10 cellular contexts compared by ENCODE assay signal in genomic region chr4:142265536-142265935, GRCh38.
DNase-seq lines count a peak whose midpoint lies in the region; ATAC-seq and TF ChIP-seq lines count a peak whose summit lies in the region.
"Had no signal": no experiment of that assay in that cellular context is flagged by ENCODE, and none has a peak within 500 bp of the region (broad histone marks: within the 10 kb centered on the region; RNA-seq: fewer than 3 reads in every experiment).

No MANE protein-coding gene starts in this region.

- H3K9me3 Mint-ChIP-seq in H9 (no peaks in the 10 kb centered on the region), endothelial cell (ENCODE audit: unreplicated experiment) (no peaks in the 10 kb centered on the region), type B pancreatic cell (no peaks in the 10 kb centered on the region)
- H3K9me3 Mint-ChIP-seq: nephron, WTC11 had no signal

- H2BK15ac ChIP-seq in H9 (ENCODE audit: low read depth, low read length), result no peak overlapping the region

- H2BK12ac ChIP-seq in H9 (ENCODE audit: insufficient read length, low read depth, low read length), result no peak overlapping the region

- H3K23ac ChIP-seq in H9 (ENCODE audit: insufficient read length, low read depth, low read length), result no peak overlapping the region

- TF ChIP-seq RAD21 in HCT116 (IDR thresholded peaks at IDR 0.05; ENCODE audit: low read depth), result no peak

- peak; percentile 80 for ATAC-seq in HCT116
- ATAC-seq: WTC11 had no signal

- intact Hi-C loops in HCT116 (cut with micrococcal nuclease) (no loop called here), stomach (cut with DNase I; ENCODE audit: low total_unique reads) (no loop called here)

- no peak overlapping the region for H3K14ac ChIP-seq in H9 (ENCODE audit: insufficient read depth, low read length)

- no peaks in the 10 kb centered on the region for H3K79me1 ChIP-seq in H9 (ENCODE audit: insufficient read depth, low read depth, low read length, poor library complexity, severe bottlenecking)

- H2AK5ac ChIP-seq in H9 (ENCODE audit: insufficient read length, low read length), result no peak overlapping the region

- no peak overlapping the region for H3K9ac ChIP-seq in HCT116 (ENCODE audit: low read length)
- no peak overlapping the region for H3K9ac ChIP-seq in adipocyte (ENCODE audit: low read length)
- no peak overlapping the region for H3K9ac ChIP-seq in H9 (ENCODE audit: extremely low read depth, insufficient read length, low read length)

- CTCF ChIA-PET in AG04450 (lab: Charles Lee) (interaction anchor here (0.6 to 1.2 kb wide), 2 partner anchors 18 to 33 kb away, joined by 3 to 4 read pairs; no protein-coding TSS in a partner anchor), HCT116 (lab: Charles Lee) (interaction anchor here (1.0 kb wide), 1 partner anchor 8 kb away, joined by 3 read pairs; no protein-coding TSS in a partner anchor)

- H3K79me2 ChIP-seq in HCT116 (ENCODE audit: insufficient read depth, low read length), result no peaks in the 10 kb centered on the region
- H3K79me2 ChIP-seq in H9 (ENCODE audit: insufficient read depth, low read length), result no peaks in the 10 kb centered on the region

- no peaks in the 10 kb centered on the region for H3K23me2 ChIP-seq in H9 (ENCODE audit: insufficient read length, low read depth, low read length, poor library complexity, severe bottlenecking)

- WGBS in H9 (ENCODE audit: extremely low coverage, insufficient read length, low lambda C conversion rate), result no CpG with 5 or more reads among the region's 3 CpGs
- 21 to 31% (median 24%) methylated on average over 3 of the region's 3 CpGs for WGBS in stomach, 5 donors

- no peaks in the 10 kb centered on the region for H3K9me2 ChIP-seq in HCT116 (ENCODE audit: insufficient read depth)

- H3K27ac Mint-ChIP-seq in H9 (no peak overlapping the region), endothelial cell (ENCODE audit: unreplicated experiment) (no peak overlapping the region), type B pancreatic cell (no peak overlapping the region)
- H3K27ac Mint-ChIP-seq: nephron, WTC11 had no signal

- H3K36me3 ChIP-seq in HCT116 (ENCODE audit: control insufficient read depth in 1 of 2, insufficient read depth in 2 of 2, low read length in 2 of 2), result no peaks in the 10 kb centered on the region
- H3K36me3 ChIP-seq in adipocyte (ENCODE audit: control insufficient read depth, insufficient read depth, low read length, severe bottlenecking), result no peaks in the 10 kb centered on the region
- H3K36me3 ChIP-seq in right atrium auricular region, result no peaks in the 10 kb centered on the region
- no peaks in the 10 kb centered on the region for H3K36me3 ChIP-seq in stomach

- H3K36me3 Mint-ChIP-seq in H9 (ENCODE audit: insufficient read depth in 1 of 3, low read depth in 3 of 3) (no peaks in the 10 kb centered on the region), endothelial cell (ENCODE audit: low read depth, unreplicated experiment) (no peaks in the 10 kb centered on the region), type B pancreatic cell (no peaks in the 10 kb centered on the region)
- H3K36me3 Mint-ChIP-seq: WTC11 had no signal

- no peak overlapping the region for H4K8ac ChIP-seq in H9 (replicated peaks; ENCODE audit: insufficient read length, low read depth, low read length)

- H3K4me2 ChIP-seq in HCT116 (ENCODE audit: low read length) (peak overlapping the region; percentile 62), H9 (ENCODE audit: insufficient read depth, insufficient read length, low read length) (no peak overlapping the region)

- RAD21 ChIA-PET in HCT116 (lab: Charles Lee; ENCODE audit: low non-redundant PET in 1 of 2, low total read pairs in 2 of 2, uncharacterized antibody in 2 of 2, unreplicated experiment in 2 of 2), result no interaction called here

- H2BK120ac ChIP-seq in H9 (ENCODE audit: low read depth, low read length, poor library complexity, severe bottlenecking), result no peak overlapping the region

- H3K27me3 Mint-ChIP-seq in H9 (ENCODE audit: low read depth), result no peaks in the 10 kb centered on the region
- peaks cover 1% of the 10 kb centered on the region for H3K27me3 Mint-ChIP-seq in endothelial cell (ENCODE audit: unreplicated experiment)
- no peaks in the 10 kb centered on the region for H3K27me3 Mint-ChIP-seq in type B pancreatic cell

- H3K18ac ChIP-seq in H9 (ENCODE audit: insufficient read length, low read depth, low read length), result no peak overlapping the region

- H3K4me3 ChIP-seq in AG04450 (ENCODE audit: low read depth, low read length), result no peak overlapping the region
- H3K4me3 ChIP-seq in HCT116 (replicated peaks in 1 of 2; ENCODE audit: low read depth in 1 of 2, low read length in 2 of 2), result no peak overlapping the region
- peak overlapping the region; percentile 11 for H3K4me3 ChIP-seq in adipocyte (ENCODE audit: low read length)
- no peak overlapping the region for H3K4me3 ChIP-seq in right atrium auricular region
- H3K4me3 ChIP-seq in stomach, result no peak overlapping the region

- no peak overlapping the region for H3T11ph ChIP-seq in H9 (ENCODE audit: low read length)

- no peak overlapping the region for H4K5ac ChIP-seq in H9 (ENCODE audit: insufficient read length, low read depth, low read length)

- TF ChIP-seq POLR2A in HCT116 (IDR thresholded peaks at IDR 0.05; ENCODE audit: borderline replicate concordance, extremely low read depth, insufficient read depth, insufficient read length), result no peak
- TF ChIP-seq POLR2A in stomach (IDR thresholded peaks at IDR 0.05), result no peak

- H3K27me3 ChIP-seq in AG04450 (ENCODE audit: control insufficient read depth, insufficient read depth, low read length) (no peaks in the 10 kb centered on the region), HCT116 (ENCODE audit: insufficient read depth, low read length) (no peaks in the 10 kb centered on the region), adipocyte (replicated peaks; ENCODE audit: control insufficient read depth, insufficient read depth, low read length) (no peaks in the 10 kb centered on the region), right atrium auricular region (no peaks in the 10 kb centered on the region), H9 (ENCODE audit: insufficient read depth, low read length) (no peaks in the 10 kb centered on the region), stomach (no peaks in the 10 kb centered on the region)

- BruUV-seq in HCT116 (replicated peaks; lab: Mats Ljungman, UMichigan), result no TSS peak

- POLR2A ChIA-PET in AG04450 (lab: Yijun Ruan, JAX) (interaction anchor here (0.7 to 1.5 kb wide), 4 partner anchors 8 to 140 kb away, joined by 3 to 11 read pairs (median 4); no protein-coding TSS in a partner anchor), HCT116 (lab: Charles Lee) (no interaction called here)

- H3K4me1 ChIP-seq in HCT116 (ENCODE audit: control insufficient read depth in 1 of 2, insufficient read depth in 2 of 2, low read length in 2 of 2), result peaks cover 20 to 28% of the 10 kb centered on the region in 2 experiments
- H3K4me1 ChIP-seq in adipocyte (ENCODE audit: control insufficient read depth, insufficient read depth, low read length), result peaks cover 29% of the 10 kb centered on the region
- peaks cover 0 to 16% of the 10 kb centered on the region in 2 donors for H3K4me1 ChIP-seq in right atrium auricular region
- H3K4me1 ChIP-seq in H9 (ENCODE audit: insufficient read depth, low read length), result 0 out of 2 replicates have a peak, but pooled peaks cover 3% of the 10 kb centered on the region
- peaks cover 0 to 22% (median 10%) of the 10 kb centered on the region in 4 donors for H3K4me1 ChIP-seq in stomach

- no peak overlapping the region for H4K91ac ChIP-seq in H9 (ENCODE audit: insufficient read length, low read depth, low read length)

- no peak overlapping the region for H2BK5ac ChIP-seq in H9 (ENCODE audit: insufficient read length, low read length)

- H4K20me1 ChIP-seq in HCT116 (ENCODE audit: insufficient read depth), result no peaks in the 10 kb centered on the region
- no peaks in the 10 kb centered on the region for H4K20me1 ChIP-seq in H9 (ENCODE audit: control insufficient read depth, insufficient read depth, insufficient read length)

- H2AFZ ChIP-seq in HCT116 (ENCODE audit: low read depth, low read length, poor library complexity, severe bottlenecking), result no peak overlapping the region
- H2AFZ ChIP-seq in H9 (ENCODE audit: low read length), result no peak overlapping the region

- H2BK20ac ChIP-seq in H9 (ENCODE audit: low read depth, low read length, poor library complexity, severe bottlenecking), result no peak overlapping the region

- H3K9me3 ChIP-seq in AG04450 (ENCODE audit: control insufficient read depth, insufficient read depth, low read length) (no peaks in the 10 kb centered on the region), HCT116 (ENCODE audit: control insufficient read depth in 1 of 2, insufficient read depth in 1 of 2, low read depth in 1 of 2, low read length in 2 of 2) (no peaks in the 10 kb centered on the region), adipocyte (ENCODE audit: control insufficient read depth, low read length) (no peaks in the 10 kb centered on the region), right atrium auricular region (no peaks in the 10 kb centered on the region), H9 (ENCODE audit: control insufficient read depth, low read depth, low read length) (no peaks in the 10 kb centered on the region), stomach (no peaks in the 10 kb centered on the region)

- peaks cover 18 to 19% of the 10 kb centered on the region in 2 experiments for H3K4me1 Mint-ChIP-seq in H9
- peaks cover 65% of the 10 kb centered on the region for H3K4me1 Mint-ChIP-seq in endothelial cell (ENCODE audit: unreplicated experiment)
- H3K4me1 Mint-ChIP-seq in type B pancreatic cell (ENCODE audit: unreplicated experiment), result no peaks in the 10 kb centered on the region

- H3K27ac ChIP-seq in AG04450 (ENCODE audit: low read depth, low read length) (peak overlapping the region; percentile 60), HCT116 (ENCODE audit: low read depth, low read length) (peak overlapping the region; percentile 16; the same call in 1 of the 2 replicates), right atrium auricular region (peak overlapping the region; percentile 71 to 79), H9 (ENCODE audit: insufficient read length, low read depth, low read length) (no peak overlapping the region), stomach (peak overlapping the region in 2 of 5 donors; percentile 19 to 56)

- TF ChIP-seq EP300 in stomach (IDR thresholded peaks at IDR 0.05), result no peak

- DNase-seq in AG04450 (ENCODE audit: low read depth, low spot score) (no peak), HCT116 (ENCODE audit: low read depth, low spot score) (peak; percentile 21), adipocyte (ENCODE audit: low read depth) (peak; percentile 42), right atrium auricular region (ENCODE audit: low spot score) (no peak), H9 (no peak), endothelial cell (ENCODE audit: low spot score) (no peak), stomach (no peak), type B pancreatic cell (ENCODE audit: extremely low spot score, unreplicated experiment) (no peak)

- no peak for TF ChIP-seq CTCF in AG04450 (IDR thresholded peaks at IDR 0.05; ENCODE audit: low read depth, low read length)
- no peak for TF ChIP-seq CTCF in HCT116 (IDR thresholded peaks at IDR 0.05 in 2 of 3, conservative IDR thresholded peaks at IDR 0.05 in 1 of 3; ENCODE audit: borderline replicate concordance in 1 of 3, insufficient read depth in 1 of 3, low read depth in 2 of 3, low read length in 2 of 3)
- TF ChIP-seq CTCF in right atrium auricular region (IDR thresholded peaks at IDR 0.05), result no peak
- TF ChIP-seq CTCF in H9 (conservative IDR thresholded peaks at IDR 0.05), result no peak
- no peak for TF ChIP-seq CTCF in endothelial cell (IDR thresholded peaks at IDR 0.05; ENCODE audit: unreplicated experiment)
- TF ChIP-seq CTCF in stomach (IDR thresholded peaks at IDR 0.05), result no peak
- TF ChIP-seq CTCF in type B pancreatic cell (conservative IDR thresholded peaks at IDR 0.05), result no peak

- H3K4me3 Mint-ChIP-seq in H9 (no peak overlapping the region), endothelial cell (ENCODE audit: unreplicated experiment) (no peak overlapping the region), type B pancreatic cell (no peak overlapping the region)
- H3K4me3 Mint-ChIP-seq: nephron, WTC11 had no signal

- H3K56ac ChIP-seq in H9 (ENCODE audit: insufficient read length, low read depth, low read length), result no peak overlapping the region

- no peak overlapping the region for H3K4ac ChIP-seq in H9 (ENCODE audit: low read depth, low read length)

Comparison
In these comparisons a context has a peak if more than half of its experiments do, and no peak if none do; other contexts are left out.
1. DNase-seq: peak in HCT116 (single experiment) and adipocyte (single experiment); none in AG04450 (single experiment), right atrium auricular region (single experiment), H9 (single experiment), endothelial cell (single experiment), stomach (single experiment) and type B pancreatic cell (single experiment).